14 cellular contexts compared by ENCODE assay signal in genomic region chr4:75849459-75849858, GRCh38. TPM values are rescaled to one million over a fixed set of nuclear protein-coding genes. Genes with fewer than 3 reads are reported as not detected.
A peak's percentile ranks its signal among the peaks of the same experiment; 100 is the strongest.
DNase-seq lines count a peak whose midpoint lies in the region; ATAC-seq and TF ChIP-seq lines count a peak whose summit lies in the region.
"Had no signal": no experiment of that assay in that cellular context is flagged by ENCODE, and none has a peak within 500 bp of the region (broad histone marks: within the 10 kb centered on the region; RNA-seq: fewer than 3 reads in every experiment).

No MANE protein-coding gene starts in this region.

- H2AFZ ChIP-seq in ACC112 (ENCODE audit: low read length, unreplicated experiment) (no peak overlapping the region), fibroblast of lung (ENCODE audit: low read length) (peak overlapping the region; percentile 29)

- no peak overlapping the region for H3K4me2 ChIP-seq in fibroblast of lung (ENCODE audit: extremely low read depth, insufficient read depth, low read length)

- H3K4me1 ChIP-seq in ACC112 (ENCODE audit: control insufficient read depth, insufficient read depth, low read length, unreplicated experiment) (peaks cover 28% of the 10 kb centered on the region), fibroblast of lung (ENCODE audit: control insufficient read depth, extremely low read depth, insufficient read depth, low read length) (peaks cover 9% of the 10 kb centered on the region)

- H4K20me1 ChIP-seq in fibroblast of lung (ENCODE audit: control insufficient read depth, extremely low read depth, insufficient read depth, low read length) = no peaks in the 10 kb centered on the region

- H3K79me2 ChIP-seq in ACC112 (ENCODE audit: control insufficient read depth, insufficient read depth, low read length, unreplicated experiment) (no peaks in the 10 kb centered on the region), fibroblast of lung (ENCODE audit: control insufficient read depth, insufficient read depth, low read length) (no peaks in the 10 kb centered on the region)

- H3K9ac ChIP-seq in fibroblast of lung (ENCODE audit: insufficient read depth, low read length) = no peak overlapping the region

- H3K27me3 ChIP-seq in ACC112 (ENCODE audit: insufficient read depth, low read length) = no peaks in the 10 kb centered on the region
- H3K27me3 ChIP-seq in fibroblast of lung (ENCODE audit: control insufficient read depth, insufficient read depth, low read length) = no peaks in the 10 kb centered on the region
- H3K27me3 ChIP-seq: heart left ventricle had no signal

- H3K27ac ChIP-seq in ACC112 (ENCODE audit: low read depth, low read length) (peak overlapping the region; percentile 45; the same call in 1 of the 2 replicates), fibroblast of lung (ENCODE audit: insufficient read depth, low read length) (no peak overlapping the region)
- H3K27ac ChIP-seq: heart left ventricle had no signal

- H3K4me3 ChIP-seq in ACC112 (ENCODE audit: low read depth, low read length) (no peak overlapping the region), fibroblast of lung (replicated peaks in 1 of 4; ENCODE audit: control extremely low read depth in 1 of 4, insufficient read depth in 1 of 4, low read depth in 3 of 4, low read length in 4 of 4) (no peak overlapping the region)
- H3K4me3 ChIP-seq: heart left ventricle, lung had no signal

- no peak for ATAC-seq in GM19328 (IDR thresholded peaks at IDR 0.05; ENCODE audit: unreplicated experiment)
- no peak for ATAC-seq in HG02588 (IDR thresholded peaks at IDR 0.05; ENCODE audit: unreplicated experiment)
- ATAC-seq: heart left ventricle had no signal

- DNase-seq in HK-2 (ENCODE audit: unreplicated experiment) (peak; percentile 2), SKM-1 (lab: John Stamatoyannopoulos, UW; ENCODE audit: unreplicated experiment) (peak; percentile 74), fibroblast of lung (ENCODE audit: low read depth in 2 of 2) (peak in 1 of 2 donors; percentile 19), NCI-H510A treated with DMSO at 0.1 percent for 48 hours (lab: John Stamatoyannopoulos, UW) (no peak)
- DNase-seq in activated naive CD4-positive, alpha-beta T cell treated with anti-CD3 and anti-CD28 coated beads, Interleukin-2, amount 50 U/mL, for 16 hours = no peak
- DNase-seq: activated CD8-positive, alpha-beta memory T cell treated with anti-CD3 and anti-CD28 coated beads, Interleukin-2, amount 10 ng/mL, durations not matched to agents 7 days and 5 days; effector CD8-positive, alpha-beta T cell; heart left ventricle; NCI-H1436 treated with DMSO at 0.1 percent for 48 hours; NCI-H774 had no signal

- no peak for TF ChIP-seq CTCF in fibroblast of lung (conservative IDR thresholded peaks at IDR 0.05 in 1 of 2, IDR thresholded peaks at IDR 0.05 in 1 of 2; ENCODE audit: low read depth in 1 of 2, low read length in 2 of 2)

- H3K36me3 ChIP-seq in ACC112 (ENCODE audit: insufficient read depth, low read length) (no peaks in the 10 kb centered on the region), fibroblast of lung (ENCODE audit: control insufficient read depth, insufficient read depth, low read length) (no peaks in the 10 kb centered on the region)
- H3K36me3 ChIP-seq: heart left ventricle had no signal

- H3K9me3 ChIP-seq in fibroblast of lung (ENCODE audit: control insufficient read depth, insufficient read depth, low read depth, low read length) = no peaks in the 10 kb centered on the region
- H3K9me3 ChIP-seq: heart left ventricle had no signal

RNA-seq across cellular contexts. Expression of gene PPEF2, which starts 52.8 kb away (rescaled TPM):
- not detected in 2 replicates for total RNA-seq in fibroblast of lung
- polyA plus RNA-seq in fibroblast of lung = not detected in 2 replicates
- polyA plus RNA-seq in fibroblast of lung (2012) = not detected in 2 replicates
- polyA minus RNA-seq in fibroblast of lung (ENCODE audit: low replicate concordance) = not detected in 2 replicates
- total RNA-seq: heart left ventricle, lung had no signal
- polyA plus RNA-seq: heart left ventricle had no signal

Comparison
In these comparisons a context has a peak if more than half of its experiments do, and no peak if none do; other contexts are left out.
1. DNase-seq: peak in HK-2 (single experiment) and SKM-1 (single experiment); none in activated naive CD4-positive, alpha-beta T cell treated with anti-CD3 and anti-CD28 coated beads, Interleukin-2, amount 50 U/mL, for 16 hours (single experiment) and NCI-H510A treated with DMSO at 0.1 percent for 48 hours (single experiment).